Comparison of ENCODE assay signal across 9 cellular contexts in genomic region chr10:79246209-79246581, GRCh38.
DNase-seq lines count a peak whose midpoint lies in the region; ATAC-seq and TF ChIP-seq lines count a peak whose summit lies in the region.
"Had no signal": no experiment of that assay in that cellular context is flagged by ENCODE, and none has a peak within 500 bp of the region (broad histone marks: within the 10 kb centered on the region; RNA-seq: fewer than 3 reads in every experiment).

No MANE protein-coding gene starts in this region.

- no peak for TF ChIP-seq POLR2A in spleen (IDR thresholded peaks at IDR 0.05)

- H3K4me3 ChIP-seq in GM12865 (ENCODE audit: low read depth, low read length) (peak overlapping the region; percentile 84), spleen (peak overlapping the region in 2 of 8 donors; percentile 62 to 79)

- H3K36me3 Mint-ChIP-seq in activated T-helper 17 cell treated with anti-CD3 and anti-CD28 coated beads, Interleukin-2, amount 50 U/mL, for 72 hours (ENCODE audit: low read depth): peaks cover 39% of the 10 kb centered on the region
- peaks cover 0 to 16% of the 10 kb centered on the region in 2 donors for H3K36me3 Mint-ChIP-seq in activated naive CD4-positive, alpha-beta T cell treated with anti-CD3 and anti-CD28 coated beads, Interleukin-2, amount 50 U/mL, for 72 hours

- TF ChIP-seq CTCF in GM12865 (IDR thresholded peaks at IDR 0.05; ENCODE audit: insufficient read depth, low read depth, low read length, missing control alignments) (no peak), spleen (IDR thresholded peaks at IDR 0.05 in 8 of 11, conservative IDR thresholded peaks at IDR 0.05 in 3 of 11) (no peak)

- H3K27ac Mint-ChIP-seq in activated T-helper 17 cell treated with anti-CD3 and anti-CD28 coated beads, Interleukin-2, amount 50 U/mL, for 72 hours: no peak overlapping the region
- peak overlapping the region in 1 of 2 donors; percentile 55 for H3K27ac Mint-ChIP-seq in activated naive CD4-positive, alpha-beta T cell treated with anti-CD3 and anti-CD28 coated beads, Interleukin-2, amount 50 U/mL, for 72 hours

- H3K4me1 ChIP-seq in spleen: peaks cover 75 to 97% (median 88%) of the 10 kb centered on the region in 6 donors

- peak overlapping the region; percentile 94 for H3K4me3 Mint-ChIP-seq in activated T-helper 17 cell treated with anti-CD3 and anti-CD28 coated beads, Interleukin-2, amount 50 U/mL, for 72 hours

- intact Hi-C loops in spleen (cut with DNase I; ENCODE audit: low total_unique reads): no loop called here

- WGBS in spleen, 5 donors: 59 to 70% (median 68%) methylated on average over 8 to 14 of the region's 14 CpGs

- H3K27me3 Mint-ChIP-seq in activated T-helper 17 cell treated with anti-CD3 and anti-CD28 coated beads, Interleukin-2, amount 50 U/mL, for 72 hours: no peaks in the 10 kb centered on the region

- no peaks in the 10 kb centered on the region for H3K9me3 ChIP-seq in spleen

- DNase-seq in GM12865 (ENCODE audit: low read depth) (peak; percentile 46), kidney tubule cell (ENCODE audit: low spot score) (peak; percentile 25), spleen (no peak), 8988T (no peak), NOMO-1 treated with DMSO at 0.1 percent for 48 hours (lab: John Stamatoyannopoulos, UW; ENCODE audit: unreplicated experiment) (no peak)
- no peak for DNase-seq in activated naive CD4-positive, alpha-beta T cell treated with anti-CD3 and anti-CD28 coated beads, Interleukin-2, amount 50 U/mL, for 72 hours (ENCODE audit: low spot score in 2 of 2)
- DNase-seq: NCI-H146 had no signal

- peaks cover 48% of the 10 kb centered on the region for H3K4me1 Mint-ChIP-seq in activated T-helper 17 cell treated with anti-CD3 and anti-CD28 coated beads, Interleukin-2, amount 50 U/mL, for 72 hours

- peak overlapping the region; percentile 69 to 93 (median 88) for H3K27ac ChIP-seq in spleen

- H3K9me3 Mint-ChIP-seq in activated T-helper 17 cell treated with anti-CD3 and anti-CD28 coated beads, Interleukin-2, amount 50 U/mL, for 72 hours: no peaks in the 10 kb centered on the region
- no peaks in the 10 kb centered on the region for H3K9me3 Mint-ChIP-seq in activated naive CD4-positive, alpha-beta T cell treated with anti-CD3 and anti-CD28 coated beads, Interleukin-2, amount 50 U/mL, for 72 hours

- H3K36me3 ChIP-seq in spleen: peaks cover 0 to 5% (median 0%) of the 10 kb centered on the region in 6 donors

- H3K27me3 ChIP-seq in spleen (replicated peaks in 1 of 7): no peaks in the 10 kb centered on the region

- ATAC-seq in activated T-helper 17 cell treated with anti-CD3 and anti-CD28 coated beads, Interleukin-2, amount 50 U/mL, for 72 hours (replicated peaks): no peak
- ATAC-seq in GM18519 (IDR thresholded peaks at IDR 0.05; ENCODE audit: low FRiP score, unreplicated experiment): no peak
- ATAC-seq in activated naive CD4-positive, alpha-beta T cell treated with anti-CD3 and anti-CD28 coated beads, Interleukin-2, amount 50 U/mL, for 72 hours: no peak

Comparison
In these comparisons a context has a peak if more than half of its experiments do, and no peak if none do; other contexts are left out.
1. DNase-seq: peak in GM12865 (single experiment) and kidney tubule cell (single experiment); none in spleen (single experiment), activated naive CD4-positive, alpha-beta T cell treated with anti-CD3 and anti-CD28 coated beads, Interleukin-2, amount 50 U/mL, for 72 hours (0 of 2), 8988T (single experiment) and NOMO-1 treated with DMSO at 0.1 percent for 48 hours (single experiment).